7 cellular contexts compared by ENCODE assay signal in the genomic region with DNA sequence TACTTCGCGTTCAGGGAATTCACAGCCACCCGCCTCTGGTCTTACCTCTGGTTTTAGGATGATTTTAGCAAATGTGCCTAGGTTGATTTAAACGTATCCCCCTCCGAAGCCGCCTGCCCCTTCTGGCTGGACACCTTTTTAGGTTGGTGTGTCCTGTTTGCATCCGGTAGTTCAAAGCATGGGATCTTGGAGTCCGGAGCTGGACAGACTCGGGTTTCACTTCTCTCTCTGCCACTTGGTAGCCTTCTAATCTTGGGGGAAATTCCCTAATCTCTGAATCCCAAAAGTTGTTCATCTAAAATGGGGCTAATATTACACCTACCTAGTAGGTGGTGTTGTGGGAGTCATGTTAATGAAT. TPM values are rescaled to one million over a fixed set of nuclear protein-coding genes. Genes with fewer than 3 reads are reported as not detected.
DNase-seq lines count a peak whose midpoint lies in the region; ATAC-seq, FAIRE-seq and TF ChIP-seq lines count a peak whose summit lies in the region.

No MANE protein-coding gene starts in this region.

- no peak for TF ChIP-seq CTCF in WI38 (IDR thresholded peaks at IDR 0.05; ENCODE audit: low read depth, low read length)
- no peak for TF ChIP-seq CTCF in kidney (IDR thresholded peaks at IDR 0.05; ENCODE audit: borderline replicate concordance, extremely low read depth, insufficient read depth)
- TF ChIP-seq CTCF in tibial nerve (IDR thresholded peaks at IDR 0.05): no peak

- peak overlapping the region; percentile 83 for H3K4me3 ChIP-seq in WI38 (ENCODE audit: low read depth, low read length)
- peak overlapping the region; percentile 79 to 97 for H3K4me3 ChIP-seq in kidney (ENCODE audit: low read length in 2 of 2)
- peak overlapping the region; percentile 41 to 84 (median 80) for H3K4me3 ChIP-seq in tibial nerve

- TF ChIP-seq EP300 in tibial nerve (IDR thresholded peaks at IDR 0.05): no peak

- WGBS in tibial nerve, 2 donors: 2 to 4% methylated on average over 8 to 9 of the region's 9 CpGs

- no peak overlapping the region for H3K27ac ChIP-seq in kidney (ENCODE audit: low read depth in 2 of 2, low read length in 2 of 2)
- H3K27ac ChIP-seq in tibial nerve: peak overlapping the region in 1 of 4 donors; percentile 65

- in situ Hi-C loops in G401 (cut with HindIII; ENCODE audit: low sequenced_read_pairs): no loop called here

- DNase-seq in kidney (no peak), tibial nerve (ENCODE audit: low spot score in 2 of 2) (no peak), G401 (ENCODE audit: low spot score) (no peak)
- DNase-seq in stimulated activated CD4-positive, alpha-beta T cell treated with anti-CD3 and anti-CD28 coated beads, Interleukin-2, amount 100 ng/mL, for 48 hours: no peak

- no peak for FAIRE-seq in kidney (lab: Jason Lieb, UNC)

- intact Hi-C loops in kidney (cut with DNase I): no loop called here

- peak overlapping the region; percentile 22 to 48 for H3K9ac ChIP-seq in kidney (ENCODE audit: low read length in 2 of 2)

- H3K27me3 ChIP-seq in tibial nerve: no peaks in the 10 kb centered on the region

- H3K9me3 ChIP-seq in kidney (ENCODE audit: control insufficient read depth in 1 of 2, low read length in 2 of 2) (no peaks in the 10 kb centered on the region), tibial nerve (peaks cover 0 to 8% (median 0%) of the 10 kb centered on the region in 4 donors)

- TF ChIP-seq POLR2A in tibial nerve (IDR thresholded peaks at IDR 0.05): no peak

- H3K4me1 ChIP-seq in kidney (ENCODE audit: control insufficient read depth in 1 of 2, insufficient read depth in 1 of 2, low read depth in 1 of 2, low read length in 2 of 2): peaks cover 0 to 8% of the 10 kb centered on the region in 2 donors
- peaks cover 0 to 16% (median 9%) of the 10 kb centered on the region in 4 donors for H3K4me1 ChIP-seq in tibial nerve

- peak; percentile 27 for ATAC-seq in GM18502 (IDR thresholded peaks at IDR 0.05; ENCODE audit: poor library complexity, unreplicated experiment)
- ATAC-seq in HG02852 (IDR thresholded peaks at IDR 0.05; ENCODE audit: unreplicated experiment): peak; percentile 15

- H3K36me3 ChIP-seq in kidney (ENCODE audit: control insufficient read depth in 1 of 2, insufficient read depth in 2 of 2, low read length in 2 of 2): no peaks in the 10 kb centered on the region
- no peaks in the 10 kb centered on the region for H3K36me3 ChIP-seq in tibial nerve

RNA-seq across cellular contexts. Expression of gene FANCI, which starts 0.7 kb away (rescaled TPM):
- total RNA-seq in kidney (6.6 TPM), tibial nerve (1 to 10 TPM; 2.7 to 8.7 (median 5.1) TPM)
- 2.4 TPM for polyA plus RNA-seq in kidney (ENCODE audit: insufficient read depth, low read depth, low replicate concordance)
- total RNA-seq in G401 (2014; rRNA removed; shearing (Covaris generic)): 30.3 and 40.9 TPM in 2 replicates

RNA-seq across cellular contexts. Expression of gene RLBP1, which starts 23.1 kb away (rescaled TPM):
- total RNA-seq in kidney: not detected
- not detected for polyA plus RNA-seq in kidney (ENCODE audit: insufficient read depth, low read depth, low replicate concordance)
- not detected for total RNA-seq in tibial nerve
- 0.95 and 6.6 TPM in 2 replicates for total RNA-seq in G401 (2014; rRNA removed; shearing (Covaris generic))
